Comparison of ENCODE assay signal across 1 cellular context in genomic region chr10:22554481-22555182, GRCh38.
A peak's percentile ranks its signal among the peaks of the same experiment; 100 is the strongest.
TF ChIP-seq lines count a peak whose summit lies in the region.

No MANE protein-coding gene starts in this region.

TF ChIP-seq in HEK293, 187 proteins besides CTCF, POLR2A, EP300 and RAD21 (continued from another document and continues in another):
- TF ChIP-seq ZNF148 (tag by site-specific recombination; IDR thresholded peaks at IDR 0.05; ENCODE audit: borderline replicate concordance) (no peak), HIC1 (tag by site-specific recombination; IDR thresholded peaks at IDR 0.05) (peak; percentile 68; the same call in 1 of the 2 replicates), KLF9 (tag by site-specific recombination; IDR thresholded peaks at IDR 0.05; ENCODE audit: low read depth) (no peak), YY2 (tag by site-specific recombination; IDR thresholded peaks at IDR 0.05) (no peak), GLI4 (tag by site-specific recombination; IDR thresholded peaks at IDR 0.05) (no peak), ZNF654 (tag by site-specific recombination; IDR thresholded peaks at IDR 0.05; ENCODE audit: low read depth) (no peak), ZNF645 (tag by site-specific recombination; IDR thresholded peaks at IDR 0.05) (no peak), ZNF311 (tag by site-specific recombination; IDR thresholded peaks at IDR 0.05; ENCODE audit: borderline replicate concordance) (no peak), ZNF280D (tag by site-specific recombination; IDR thresholded peaks at IDR 0.05) (no peak), ZBTB10 (tag by site-specific recombination; IDR thresholded peaks at IDR 0.05) (no peak), GFI1B (tag by site-specific recombination; IDR thresholded peaks at IDR 0.05) (no peak), ZNF514 (tag by site-specific recombination; IDR thresholded peaks at IDR 0.05) (no peak), ZNF248 (tag by site-specific recombination; IDR thresholded peaks at IDR 0.05) (no peak), TCF7L2 (IDR thresholded peaks at IDR 0.05; ENCODE audit: borderline replicate concordance, low read depth, low read length) (no peak), ZNF391 (tag by site-specific recombination; IDR thresholded peaks at IDR 0.05; ENCODE audit: borderline replicate concordance, low read depth) (no peak), ZNF341 (tag by site-specific recombination; IDR thresholded peaks at IDR 0.05; ENCODE audit: low read depth) (peak; percentile 83), REST (tag by site-specific recombination; IDR thresholded peaks at IDR 0.05) (0 out of 2 replicates have a peak, but pooled peaks have one; percentile 12), ZNF362 (tag by site-specific recombination; IDR thresholded peaks at IDR 0.05) (no peak), ZNF664 (tag by site-specific recombination; IDR thresholded peaks at IDR 0.05) (no peak), SETDB1 (IDR thresholded peaks at IDR 0.05; ENCODE audit: insufficient read length, low read length) (no peak), ZNF280C (tag by site-specific recombination; IDR thresholded peaks at IDR 0.05) (no peak), ZNF658 (tag by site-specific recombination; IDR thresholded peaks at IDR 0.05) (no peak), GLIS2 (tag by site-specific recombination; IDR thresholded peaks at IDR 0.05) (peak; percentile 55; the same call in 1 of the 2 replicates), ZNF501 (tag by site-specific recombination; IDR thresholded peaks at IDR 0.05) (peak; percentile 67; the same call in 1 of the 2 replicates), KLF8 (tag by site-specific recombination; IDR thresholded peaks at IDR 0.05) (peak; percentile 48; the same call in 1 of the 2 replicates), ZSCAN4 (tag by site-specific recombination; IDR thresholded peaks at IDR 0.05) (no peak), ZFHX2 (tag by site-specific recombination; conservative IDR thresholded peaks at IDR 0.05) (no peak), ZFP37 (tag by site-specific recombination; IDR thresholded peaks at IDR 0.05) (peak; percentile 66; the same call in 1 of the 2 replicates), ZNF747 (tag by site-specific recombination; IDR thresholded peaks at IDR 0.05) (no peak), ZNF660 (tag by site-specific recombination; IDR thresholded peaks at IDR 0.05) (peak; percentile 73), ZNF398 (tag by site-specific recombination; IDR thresholded peaks at IDR 0.05) (peak; percentile 41; the same call in 1 of the 2 replicates), SP7 (tag by site-specific recombination; IDR thresholded peaks at IDR 0.05) (peak; percentile 90), WT1 (tag by site-specific recombination; IDR thresholded peaks at IDR 0.05) (no peak), MEIS1 (CRISPR knock-in tag; IDR thresholded peaks at IDR 0.05; ENCODE audit: borderline replicate concordance) (no peak), ZNF266 (tag by site-specific recombination; IDR thresholded peaks at IDR 0.05; ENCODE audit: low read depth) (no peak)
